Comparison of ENCODE assay signal across 1 cellular context in the genomic region with DNA sequence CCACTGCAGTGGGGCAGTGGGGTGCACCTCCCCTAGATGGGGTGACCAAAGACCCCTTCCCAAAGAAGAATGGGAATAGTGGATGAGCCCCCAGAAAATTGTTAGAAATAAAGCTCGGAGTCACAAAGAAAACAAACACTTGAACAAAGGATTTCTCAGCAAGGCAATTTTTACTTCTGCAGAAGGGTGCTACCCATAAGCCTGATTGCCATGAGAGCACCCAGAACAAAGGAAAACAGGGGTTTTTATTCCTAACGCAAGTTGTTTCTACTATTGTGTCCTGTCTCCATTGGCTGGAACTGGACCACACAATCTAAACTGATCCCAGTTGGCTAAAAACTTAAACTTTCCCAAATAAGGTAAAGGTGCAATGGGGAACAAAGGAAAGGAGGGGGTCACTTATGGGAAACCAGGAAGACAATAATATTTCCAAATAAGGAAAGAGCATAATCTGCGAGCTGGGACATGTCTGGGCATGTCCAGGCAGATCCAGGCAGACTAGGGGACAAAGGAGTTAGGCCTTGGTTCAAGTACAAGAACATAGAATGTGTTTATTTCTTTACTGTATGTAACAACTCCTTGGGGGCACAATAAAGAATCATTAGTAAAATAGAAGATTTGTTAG.
TF ChIP-seq lines count a peak whose summit lies in the region.

No MANE protein-coding gene starts in this region.

TF ChIP-seq in WTC11, 78 proteins besides CTCF, POLR2A, EP300 and RAD21 (continued from another document):
- TF ChIP-seq, protein P1, sequence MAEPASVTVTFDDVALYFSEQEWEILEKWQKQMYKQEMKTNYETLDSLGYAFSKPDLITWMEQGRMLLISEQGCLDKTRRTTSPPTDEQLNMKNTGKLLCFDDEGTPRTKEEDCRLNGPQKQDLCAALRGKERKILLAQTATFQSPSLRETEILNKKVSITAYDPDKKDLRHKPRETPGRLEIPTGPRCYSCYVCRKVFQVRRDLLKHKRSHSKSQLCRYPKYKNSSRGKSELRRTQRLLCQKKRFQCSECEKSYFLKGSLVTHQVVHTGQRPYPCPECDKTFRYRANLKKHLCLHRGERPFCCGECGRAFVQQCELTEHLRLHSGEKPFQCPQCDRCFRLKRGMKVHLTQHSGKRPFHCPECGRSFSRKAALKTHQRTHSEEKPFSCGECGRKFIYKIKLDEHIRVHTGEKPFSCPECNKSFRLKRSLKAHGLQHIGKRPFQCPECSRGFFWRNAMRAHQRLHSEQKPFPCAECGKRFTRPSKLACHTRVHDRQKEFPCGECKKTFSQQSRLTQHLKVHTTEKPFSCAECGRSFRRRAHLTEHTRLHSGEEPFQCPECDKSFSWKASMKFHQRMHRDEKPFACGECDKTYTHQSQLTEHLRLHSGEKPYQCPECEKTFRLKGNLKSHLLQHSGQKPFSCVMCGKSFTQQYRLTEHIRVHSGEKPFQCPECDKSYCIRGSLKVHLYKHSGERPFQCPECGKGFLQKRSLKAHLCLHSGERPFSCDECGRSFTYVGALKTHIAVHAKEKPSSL (CRISPR knock-in tag; conservative IDR thresholded peaks at IDR 0.05) = no peak
- TF ChIP-seq TCF7 (CRISPR knock-in tag; IDR thresholded peaks at IDR 0.05; ENCODE audit: low read depth) (no peak), NR2C2 (CRISPR knock-in tag; IDR thresholded peaks at IDR 0.05) (no peak), CDX4 (CRISPR knock-in tag; IDR thresholded peaks at IDR 0.05; ENCODE audit: borderline replicate concordance) (no peak), STAT6 (CRISPR knock-in tag; conservative IDR thresholded peaks at IDR 0.05; ENCODE audit: low read depth) (no peak), ZNF671 (CRISPR knock-in tag; IDR thresholded peaks at IDR 0.05) (no peak), FOXP4 (CRISPR knock-in tag; IDR thresholded peaks at IDR 0.05) (no peak), ATF3 (CRISPR knock-in tag; conservative IDR thresholded peaks at IDR 0.05) (no peak), ZNF423 (CRISPR knock-in tag; IDR thresholded peaks at IDR 0.05) (no peak), USF1 (CRISPR knock-in tag; IDR thresholded peaks at IDR 0.05) (no peak), MYBL2 (CRISPR knock-in tag; IDR thresholded peaks at IDR 0.05) (no peak), IRF2 (CRISPR knock-in tag; IDR thresholded peaks at IDR 0.05; ENCODE audit: borderline replicate concordance, low read depth) (no peak), PRDM15 (CRISPR knock-in tag; IDR thresholded peaks at IDR 0.05) (no peak), ZNF263 (CRISPR knock-in tag; IDR thresholded peaks at IDR 0.05; ENCODE audit: low read depth) (no peak), RORB (CRISPR knock-in tag; IDR thresholded peaks at IDR 0.05) (no peak), ATF6 (CRISPR knock-in tag; IDR thresholded peaks at IDR 0.05) (no peak)
- TF ChIP-seq, protein P2, sequence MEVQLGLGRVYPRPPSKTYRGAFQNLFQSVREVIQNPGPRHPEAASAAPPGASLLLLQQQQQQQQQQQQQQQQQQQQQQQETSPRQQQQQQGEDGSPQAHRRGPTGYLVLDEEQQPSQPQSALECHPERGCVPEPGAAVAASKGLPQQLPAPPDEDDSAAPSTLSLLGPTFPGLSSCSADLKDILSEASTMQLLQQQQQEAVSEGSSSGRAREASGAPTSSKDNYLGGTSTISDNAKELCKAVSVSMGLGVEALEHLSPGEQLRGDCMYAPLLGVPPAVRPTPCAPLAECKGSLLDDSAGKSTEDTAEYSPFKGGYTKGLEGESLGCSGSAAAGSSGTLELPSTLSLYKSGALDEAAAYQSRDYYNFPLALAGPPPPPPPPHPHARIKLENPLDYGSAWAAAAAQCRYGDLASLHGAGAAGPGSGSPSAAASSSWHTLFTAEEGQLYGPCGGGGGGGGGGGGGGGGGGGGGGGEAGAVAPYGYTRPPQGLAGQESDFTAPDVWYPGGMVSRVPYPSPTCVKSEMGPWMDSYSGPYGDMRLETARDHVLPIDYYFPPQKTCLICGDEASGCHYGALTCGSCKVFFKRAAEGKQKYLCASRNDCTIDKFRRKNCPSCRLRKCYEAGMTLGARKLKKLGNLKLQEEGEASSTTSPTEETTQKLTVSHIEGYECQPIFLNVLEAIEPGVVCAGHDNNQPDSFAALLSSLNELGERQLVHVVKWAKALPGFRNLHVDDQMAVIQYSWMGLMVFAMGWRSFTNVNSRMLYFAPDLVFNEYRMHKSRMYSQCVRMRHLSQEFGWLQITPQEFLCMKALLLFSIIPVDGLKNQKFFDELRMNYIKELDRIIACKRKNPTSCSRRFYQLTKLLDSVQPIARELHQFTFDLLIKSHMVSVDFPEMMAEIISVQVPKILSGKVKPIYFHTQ (CRISPR knock-in tag; IDR thresholded peaks at IDR 0.05) = no peak
- TF ChIP-seq, protein P3, sequence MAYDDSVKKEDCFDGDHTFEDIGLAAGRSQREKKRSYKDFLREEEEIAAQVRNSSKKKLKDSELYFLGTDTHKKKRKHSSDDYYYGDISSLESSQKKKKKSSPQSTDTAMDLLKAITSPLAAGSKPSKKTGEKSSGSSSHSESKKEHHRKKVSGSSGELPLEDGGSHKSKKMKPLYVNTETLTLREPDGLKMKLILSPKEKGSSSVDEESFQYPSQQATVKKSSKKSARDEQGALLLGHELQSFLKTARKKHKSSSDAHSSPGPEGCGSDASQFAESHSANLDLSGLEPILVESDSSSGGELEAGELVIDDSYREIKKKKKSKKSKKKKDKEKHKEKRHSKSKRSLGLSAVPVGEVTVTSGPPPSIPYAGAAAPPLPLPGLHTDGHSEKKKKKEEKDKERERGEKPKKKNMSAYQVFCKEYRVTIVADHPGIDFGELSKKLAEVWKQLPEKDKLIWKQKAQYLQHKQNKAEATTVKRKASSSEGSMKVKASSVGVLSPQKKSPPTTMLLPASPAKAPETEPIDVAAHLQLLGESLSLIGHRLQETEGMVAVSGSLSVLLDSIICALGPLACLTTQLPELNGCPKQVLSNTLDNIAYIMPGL (CRISPR knock-in tag; IDR thresholded peaks at IDR 0.05) = no peak
- TF ChIP-seq, protein P4, sequence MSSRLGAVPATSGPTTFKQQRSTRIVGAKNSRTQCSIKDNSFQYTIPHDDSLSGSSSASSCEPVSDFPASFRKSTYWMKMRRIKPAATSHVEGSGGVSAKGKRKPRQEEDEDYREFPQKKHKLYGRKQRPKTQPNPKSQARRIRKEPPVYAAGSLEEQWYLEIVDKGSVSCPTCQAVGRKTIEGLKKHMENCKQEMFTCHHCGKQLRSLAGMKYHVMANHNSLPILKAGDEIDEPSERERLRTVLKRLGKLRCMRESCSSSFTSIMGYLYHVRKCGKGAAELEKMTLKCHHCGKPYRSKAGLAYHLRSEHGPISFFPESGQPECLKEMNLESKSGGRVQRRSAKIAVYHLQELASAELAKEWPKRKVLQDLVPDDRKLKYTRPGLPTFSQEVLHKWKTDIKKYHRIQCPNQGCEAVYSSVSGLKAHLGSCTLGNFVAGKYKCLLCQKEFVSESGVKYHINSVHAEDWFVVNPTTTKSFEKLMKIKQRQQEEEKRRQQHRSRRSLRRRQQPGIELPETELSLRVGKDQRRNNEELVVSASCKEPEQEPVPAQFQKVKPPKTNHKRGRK (CRISPR knock-in tag; IDR thresholded peaks at IDR 0.05; ENCODE audit: borderline replicate concordance) = no peak
